In genomic region chr17:28372945-28373274, GRCh38 we compare ENCODE assay signal across 9 cellular contexts. TPM values are rescaled to one million over a fixed set of nuclear protein-coding genes. Genes with fewer than 3 reads are reported as not detected.
A peak's percentile ranks its signal among the peaks of the same experiment; 100 is the strongest.
DNase-seq lines count a peak whose midpoint lies in the region; ATAC-seq and TF ChIP-seq lines count a peak whose summit lies in the region.
"Had no signal": no experiment of that assay in that cellular context is flagged by ENCODE, and none has a peak within 500 bp of the region (broad histone marks: within the 10 kb centered on the region; RNA-seq: fewer than 3 reads in every experiment).

No MANE protein-coding gene starts in this region.

- H3K4me1 Mint-ChIP-seq in endodermal cell, result peaks cover 17% of the 10 kb centered on the region

- peak; percentile 24 for DNase-seq in NCI-H82 (lab: John Stamatoyannopoulos, UW)
- DNase-seq in NCI-H82 treated with DMSO at 0.1 percent for 48 hours (lab: John Stamatoyannopoulos, UW; ENCODE audit: unreplicated experiment), result no peak
- DNase-seq in NT2/D1 (ENCODE audit: low read depth, low spot score), result no peak
- no peak for DNase-seq in endodermal cell
- no peak for DNase-seq in DMS53 (lab: John Stamatoyannopoulos, UW)
- no peak for DNase-seq in NCI-H2196 (lab: John Stamatoyannopoulos, UW; ENCODE audit: unreplicated experiment)

- H3K9me3 ChIP-seq in NT2/D1 (ENCODE audit: insufficient read depth, low read length), result no peaks in the 10 kb centered on the region
- no peaks in the 10 kb centered on the region for H3K9me3 ChIP-seq in endodermal cell (ENCODE audit: control insufficient read depth, low read length)

- no peaks in the 10 kb centered on the region for H3K9me3 Mint-ChIP-seq in endodermal cell

- WGBS in endodermal cell (ENCODE audit: insufficient coverage in 1 of 2, insufficient read length in 1 of 2), 2 experiments, result 89% methylated on average over 6 of the region's 6 CpGs; no CpG with 5 or more reads in 1 of the 2 experiments

- H3K4me1 ChIP-seq in NT2/D1 (ENCODE audit: insufficient read depth, insufficient read length) (peaks cover 17% of the 10 kb centered on the region), endodermal cell (ENCODE audit: control insufficient read depth, insufficient read depth, low read length) (peaks cover 12% of the 10 kb centered on the region), rectal smooth muscle tissue (ENCODE audit: control insufficient read depth, insufficient read depth, low read length) (peaks cover 6% of the 10 kb centered on the region)

- peak overlapping the region; percentile 51 for H3K4me3 Mint-ChIP-seq in endodermal cell

- no peak for TF ChIP-seq CTCF in endodermal cell (conservative IDR thresholded peaks at IDR 0.05)

- H3K9ac ChIP-seq in NT2/D1 (ENCODE audit: insufficient read length, low read depth) (peak overlapping the region; percentile 80), endodermal cell (ENCODE audit: extremely low read depth, low read length, poor library complexity, severe bottlenecking) (no peak overlapping the region), rectal smooth muscle tissue (ENCODE audit: low read length) (no peak overlapping the region)

- H3K36me3 ChIP-seq in NT2/D1 (ENCODE audit: insufficient read depth, insufficient read length, low read length), result peaks cover 4% of the 10 kb centered on the region
- no peaks in the 10 kb centered on the region for H3K36me3 ChIP-seq in endodermal cell (ENCODE audit: control insufficient read depth, insufficient read depth, low read length)
- H3K36me3 ChIP-seq in rectal smooth muscle tissue (ENCODE audit: control insufficient read depth, insufficient read depth, low read length), result no peaks in the 10 kb centered on the region

- H3K27ac ChIP-seq in endodermal cell (ENCODE audit: low read depth, low read length), result no peak overlapping the region
- no peak overlapping the region for H3K27ac ChIP-seq in rectal smooth muscle tissue (ENCODE audit: low read depth, low read length)

- no peak overlapping the region for H3K4me3 ChIP-seq in NT2/D1 (ENCODE audit: insufficient read length, low read depth)
- no peak overlapping the region for H3K4me3 ChIP-seq in endodermal cell (ENCODE audit: low read length)
- H3K4me3 ChIP-seq in rectal smooth muscle tissue (ENCODE audit: low read length), result peak overlapping the region; percentile 81

- ATAC-seq in GM18861 (IDR thresholded peaks at IDR 0.05; ENCODE audit: unreplicated experiment), result no peak

- no peak overlapping the region for H3K27ac Mint-ChIP-seq in endodermal cell

- peaks cover 60% of the 10 kb centered on the region for H3K27me3 Mint-ChIP-seq in endodermal cell (ENCODE audit: insufficient read depth)

- H3K36me3 Mint-ChIP-seq in endodermal cell (ENCODE audit: low read depth), result no peaks in the 10 kb centered on the region

- H3K27me3 ChIP-seq in NT2/D1 (ENCODE audit: insufficient read depth, insufficient read length), result peaks cover 22% of the 10 kb centered on the region
- peaks cover 43% of the 10 kb centered on the region for H3K27me3 ChIP-seq in endodermal cell (ENCODE audit: control insufficient read depth, insufficient read depth, low read length, poor library complexity, severe bottlenecking)
- no peaks in the 10 kb centered on the region for H3K27me3 ChIP-seq in rectal smooth muscle tissue (ENCODE audit: control insufficient read depth, insufficient read depth, low read length)

RNA-seq across cellular contexts. Expression of gene SARM1, which starts 1.4 kb away (rescaled TPM):
- total RNA-seq in endodermal cell, result 1 to 10 TPM; 1.3 to 2.0 TPM
- 11.5 TPM for polyA plus RNA-seq in endodermal cell (2013, experiment 1 of 2)
- polyA plus RNA-seq in endodermal cell (2013, experiment 2 of 2), result 11.0 TPM

RNA-seq across cellular contexts. Expression of gene VTN, which starts 2.8 kb away (rescaled TPM):
- 1 to 10 TPM; 2.5 to 6.7 TPM for total RNA-seq in endodermal cell
- polyA plus RNA-seq in endodermal cell (2013, experiment 1 of 2), result 5.6 TPM
- polyA plus RNA-seq in endodermal cell (2013, experiment 2 of 2), result 4.4 TPM

RNA-seq across cellular contexts. Expression of gene SEBOX, which starts 7.9 kb away (rescaled TPM):
- not detected for total RNA-seq in endodermal cell
- not detected for polyA plus RNA-seq in endodermal cell (2013, experiment 1 of 2)
- not detected for polyA plus RNA-seq in endodermal cell (2013, experiment 2 of 2)
- total RNA-seq: left ventricle myocardium superior had no signal

RNA-seq across cellular contexts. Expression of gene POLDIP2, which starts 15.6 kb away (rescaled TPM):
- total RNA-seq in endodermal cell, result 10 to 100 TPM; 69.0 to 72.1 TPM
- 56.7 TPM for polyA plus RNA-seq in endodermal cell (2013, experiment 1 of 2)
- 51.2 TPM for polyA plus RNA-seq in endodermal cell (2013, experiment 2 of 2)

RNA-seq across cellular contexts. Expression of gene SLC46A1, which starts 33.1 kb away (rescaled TPM):
- 10 to 100 TPM in 1 of 2 donors, 1 to 10 TPM in 1; 6.9 to 10.9 TPM for total RNA-seq in endodermal cell
- polyA plus RNA-seq in endodermal cell (2013, experiment 1 of 2), result 4.0 TPM
- polyA plus RNA-seq in endodermal cell (2013, experiment 2 of 2), result 5.7 TPM
